17 cellular contexts compared by ENCODE assay signal in genomic region chr1:205998457-205999241, GRCh38. TPM values are rescaled to one million over a fixed set of nuclear protein-coding genes. Genes with fewer than 3 reads are reported as not detected.
DNase-seq lines count a peak whose midpoint lies in the region; ATAC-seq and TF ChIP-seq lines count a peak whose summit lies in the region.
"Had no signal": no experiment of that assay in that cellular context is flagged by ENCODE, and none has a peak within 500 bp of the region (broad histone marks: within the 10 kb centered on the region; RNA-seq: fewer than 3 reads in every experiment).

No MANE protein-coding gene starts in this region.

- peaks cover 22% of the 10 kb centered on the region for H3K4me1 ChIP-seq in IMR-90 (ENCODE audit: control insufficient read depth, insufficient read depth, low read length)
- H3K4me1 ChIP-seq in left ventricle myocardium inferior = peaks cover 43% of the 10 kb centered on the region
- H3K4me1 ChIP-seq: parathyroid adenoma had no signal

- H3K27ac ChIP-seq in IMR-90 (ENCODE audit: insufficient read depth, low read length) (no peak overlapping the region), left ventricle myocardium inferior (replicated peaks) (peak overlapping the region; percentile 36)
- H3K27ac ChIP-seq: lower lobe of right lung, parathyroid adenoma, SK-N-MC had no signal

- CTCF ChIA-PET in IMR-90 (lab: Yijun Ruan, JAX) = interaction anchor here (1.4 to 1.8 kb wide), 2 partner anchors 14 to 21 kb away, joined by 3 to 5 read pairs; no protein-coding TSS in a partner anchor

- H3K9me1 ChIP-seq in IMR-90 (ENCODE audit: insufficient read depth, low read length) = peaks cover 11% of the 10 kb centered on the region

- no TSS peak for BruUV-seq in IMR-90 (replicated peaks; lab: Mats Ljungman, UMichigan)

- no peak overlapping the region for H3K9ac ChIP-seq in IMR-90 (ENCODE audit: low read depth, low read length)
- H3K9ac ChIP-seq: parathyroid adenoma had no signal

- no CpG with 5 or more reads among the region's 13 CpGs for WGBS in IMR-90 (ENCODE audit: extremely low coverage in 2 of 2, insufficient read length in 1 of 2), 2 experiments

- no peak overlapping the region for H2BK120ac ChIP-seq in IMR-90 (ENCODE audit: low read depth, low read length)

- no peak overlapping the region for H2BK20ac ChIP-seq in IMR-90 (ENCODE audit: low read depth, low read length)

- no peak overlapping the region for H3K18ac ChIP-seq in IMR-90 (ENCODE audit: low read depth, low read length)

- H3K4me3 ChIP-seq in IMR-90 (ENCODE audit: insufficient read depth, low read depth, low read length) (no peak overlapping the region), left ventricle myocardium inferior (no peak overlapping the region)
- H3K4me3 ChIP-seq: lower lobe of right lung, SK-N-MC had no signal

- TF ChIP-seq CTCF in IMR-90 (conservative IDR thresholded peaks at IDR 0.05; ENCODE audit: low read depth, low read length) = no peak
- no peak for TF ChIP-seq CTCF in left ventricle myocardium inferior (IDR thresholded peaks at IDR 0.05; ENCODE audit: borderline replicate concordance)

- H3K9me3 ChIP-seq in IMR-90 (ENCODE audit: control insufficient read depth, insufficient read depth, low read length) (no peaks in the 10 kb centered on the region), left ventricle myocardium inferior (replicated peaks) (no peaks in the 10 kb centered on the region)
- H3K9me3 ChIP-seq: lower lobe of right lung had no signal

- POLR2A ChIA-PET in IMR-90 (lab: Charles Lee; ENCODE audit: unreplicated experiment) = no interaction called here

- H2AFZ ChIP-seq in IMR-90 (replicated peaks; ENCODE audit: low read length, poor library complexity) = no peak overlapping the region
- H2AFZ ChIP-seq: parathyroid adenoma had no signal

- no peak overlapping the region for H4K8ac ChIP-seq in IMR-90 (ENCODE audit: low read depth in 2 of 2, low read length in 2 of 2)

- no peak for DNase-seq in IMR-90
- DNase-seq in amygdala (lab: John Stamatoyannopoulos, UW) = peak in 43 of 56 donors; percentile 23 to 86 (median 64)
- peak; percentile 35 for DNase-seq in left ventricle myocardium inferior
- DNase-seq in nucleus accumbens (lab: John Stamatoyannopoulos, UW) = peak in 49 of 56 donors; percentile 10 to 87 (median 57)
- no peak for DNase-seq in NOMO-1 treated with DMSO at 0.1 percent for 48 hours (lab: John Stamatoyannopoulos, UW; ENCODE audit: unreplicated experiment)
- no peak for DNase-seq in dedifferentiated amniotic fluid mesenchymal stem cell (ENCODE audit: extremely low spot score)
- DNase-seq: activated T-cell treated with anti-CD3 and anti-CD28 coated beads, Interleukin-2, amount 50 U/mL, for 1 hour; aorta; DMS153; effector CD4-positive, alpha-beta T cell; lower lobe of right lung; NCI-H1105; stimulated activated CD4-positive, alpha-beta T cell treated with anti-CD3 and anti-CD28 coated beads, Interleukin-2, amount 100 ng/mL, for 24 hours had no signal

- H2BK15ac ChIP-seq in IMR-90 (ENCODE audit: low read depth, low read length) = no peak overlapping the region

- peak overlapping the region; percentile 66; the same call in 1 of the 2 replicates for H2AK5ac ChIP-seq in IMR-90 (ENCODE audit: low read depth, low read length)

- no peak overlapping the region for H3K14ac ChIP-seq in IMR-90 (replicated peaks; ENCODE audit: low read depth, low read length)

- no peak for TF ChIP-seq POLR2A in IMR-90 (IDR thresholded peaks at IDR 0.05; ENCODE audit: low read depth, low read length)

- H4K91ac ChIP-seq in IMR-90 (ENCODE audit: insufficient read depth, low read depth, low read length) = no peak overlapping the region

- dilution Hi-C loops in IMR-90 (cut with HindIII; ENCODE audit: low sequenced_read_pairs, unreplicated experiment) = no loop called here

- no peaks in the 10 kb centered on the region for H4K20me1 ChIP-seq in IMR-90 (ENCODE audit: insufficient read depth, low read length)

- H3K4me2 ChIP-seq in IMR-90 (ENCODE audit: low read depth, low read length) = no peak overlapping the region

- intact Hi-C loops in IMR-90 (cut with micrococcal nuclease) = no loop called here
- intact Hi-C loops in left ventricle myocardium inferior (cut with micrococcal nuclease) = no loop called here

- no peak overlapping the region for H4K5ac ChIP-seq in IMR-90 (ENCODE audit: low read depth, low read length)

- H3K36me3 ChIP-seq in IMR-90 (ENCODE audit: control insufficient read depth, insufficient read depth, low read length) = 0 out of 2 replicates have a peak, but pooled peaks cover under 1% of the 10 kb centered on the region
- peaks cover 1% of the 10 kb centered on the region for H3K36me3 ChIP-seq in left ventricle myocardium inferior

- no peak overlapping the region for H3K4ac ChIP-seq in IMR-90 (ENCODE audit: low read depth, low read length)

- ATAC-seq in IMR-90 (ENCODE audit: low read depth) = no peak
- ATAC-seq in GM19395 (IDR thresholded peaks at IDR 0.05; ENCODE audit: unreplicated experiment) = no peak
- ATAC-seq in HG02588 (IDR thresholded peaks at IDR 0.05; ENCODE audit: unreplicated experiment) = no peak
- ATAC-seq: lower lobe of right lung had no signal

- H2BK5ac ChIP-seq in IMR-90 (ENCODE audit: low read depth, low read length, poor library complexity, severe bottlenecking) = no peak overlapping the region

- H3K79me1 ChIP-seq in IMR-90 (ENCODE audit: low read depth in 1 of 2, low read length in 2 of 2) = peaks cover 0 to 6% of the 10 kb centered on the region in 2 experiments; a peak in 1 of 4 replicates

- H2AK9ac ChIP-seq in IMR-90 (replicated peaks; ENCODE audit: low read depth, low read length, poor library complexity) = no peak overlapping the region

- no peak for TF ChIP-seq RAD21 in IMR-90 (IDR thresholded peaks at IDR 0.05; ENCODE audit: low read length)

- H3K56ac ChIP-seq in IMR-90 (ENCODE audit: extremely low read depth, insufficient read depth, low read length) = no peak overlapping the region

- H3K27me3 ChIP-seq in IMR-90 (ENCODE audit: control insufficient read depth, insufficient read depth, low read length) = no peaks in the 10 kb centered on the region
- H3K27me3 ChIP-seq in left ventricle myocardium inferior (ENCODE audit: low read depth) = no peaks in the 10 kb centered on the region

- no peak overlapping the region for H3K23ac ChIP-seq in IMR-90 (ENCODE audit: low read depth, low read length)

- in situ Hi-C loops in IMR-90 (cut with MboI; ENCODE audit: low sequenced_read_pairs) = no loop called here

TF ChIP-seq in IMR-90, 13 proteins besides CTCF, POLR2A, EP300 and RAD21:
- no peak for TF ChIP-seq RFX5 (IDR thresholded peaks at IDR 0.05; ENCODE audit: low read depth, low read length)

RNA-seq across cellular contexts. Expression of gene RAB7B, which starts 4.5 kb away (rescaled TPM):
- total RNA-seq in IMR-90 (2012; rRNA removed) (9.1 and 10.6 TPM in 2 replicates), left ventricle myocardium inferior (1.4 TPM)
- 14.6 and 14.7 TPM in 2 replicates for polyA plus RNA-seq in IMR-90 (2012; rRNA removed)
- polyA plus RNA-seq in IMR-90 (2012; cell fraction: cytosol; rRNA removed) = 9.8 and 10.5 TPM in 2 replicates
- 12.4 and 13.2 TPM in 2 replicates for polyA plus RNA-seq in IMR-90 (2012; cell fraction: nucleus; rRNA removed; ENCODE audit: low replicate concordance)

RNA-seq across cellular contexts. Expression of gene CTSE, which starts 25.0 kb away (rescaled TPM):
- not detected in 2 replicates for total RNA-seq in IMR-90 (2012; rRNA removed)
- not detected in 2 replicates for polyA plus RNA-seq in IMR-90 (2012; rRNA removed)
- not detected in 2 replicates for polyA plus RNA-seq in IMR-90 (2012; cell fraction: cytosol; rRNA removed)
- not detected in 2 replicates for polyA plus RNA-seq in IMR-90 (2012; cell fraction: nucleus; rRNA removed; ENCODE audit: low replicate concordance)
- total RNA-seq in left ventricle myocardium inferior = not detected

RNA-seq across cellular contexts. Expression of gene RHEX, which starts 54.3 kb away (rescaled TPM):
- total RNA-seq in IMR-90 (2012; rRNA removed) (not detected in 2 replicates), left ventricle myocardium inferior (0.44 TPM)
- not detected in 2 replicates for polyA plus RNA-seq in IMR-90 (2012; rRNA removed)
- not detected in 2 replicates for polyA plus RNA-seq in IMR-90 (2012; cell fraction: cytosol; rRNA removed)
- polyA plus RNA-seq in IMR-90 (2012; cell fraction: nucleus; rRNA removed; ENCODE audit: low replicate concordance) = not detected in 2 replicates
- polyA plus RNA-seq: aorta had no signal

RNA-seq across cellular contexts. Expression of gene SLC26A9, which starts 55.4 kb away (rescaled TPM):
- total RNA-seq in IMR-90 (2012; rRNA removed) = under 0.01 TPM in 1 of 2 replicates, not detected in the other
- polyA plus RNA-seq in IMR-90 (2012; rRNA removed) = not detected in 2 replicates
- not detected in 2 replicates for polyA plus RNA-seq in IMR-90 (2012; cell fraction: cytosol; rRNA removed)
- 0.01 and 0.03 TPM in 2 replicates for polyA plus RNA-seq in IMR-90 (2012; cell fraction: nucleus; rRNA removed; ENCODE audit: low replicate concordance)
- total RNA-seq in left ventricle myocardium inferior = 35.2 TPM

Comparison
In these comparisons a context has a peak if more than half of its experiments do, and no peak if none do; other contexts are left out.
1. DNase-seq: peak in amygdala (43 of 56), left ventricle myocardium inferior (single experiment) and nucleus accumbens (49 of 56); none in IMR-90 (single experiment), NOMO-1 treated with DMSO at 0.1 percent for 48 hours (single experiment) and dedifferentiated amniotic fluid mesenchymal stem cell (single experiment).